ENCODE assay signal across 29 cellular contexts in the genomic region with DNA sequence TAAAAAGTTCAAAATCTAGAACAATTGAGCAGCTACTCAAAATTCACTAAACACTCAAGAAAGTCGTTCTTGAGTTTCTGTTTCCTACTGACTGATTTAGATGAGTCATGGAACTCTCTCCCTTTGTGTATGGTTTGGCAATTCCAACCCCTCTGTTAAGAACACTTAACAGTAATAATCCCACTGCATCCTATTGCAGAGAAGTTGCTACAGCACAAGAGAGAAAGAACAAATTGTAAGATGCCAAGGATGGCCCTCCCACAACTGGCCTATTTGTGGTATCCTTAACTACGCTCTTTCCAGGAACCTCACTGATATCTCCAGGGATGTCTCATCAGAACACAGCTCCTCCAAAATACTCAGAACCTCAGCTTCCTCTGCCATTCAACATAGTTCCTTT.
DNase-seq lines count a peak whose midpoint lies in the region; ATAC-seq and TF ChIP-seq lines count a peak whose summit lies in the region.
"Had no signal": no experiment of that assay in that cellular context is flagged by ENCODE, and none has a peak within 500 bp of the region (broad histone marks: within the 10 kb centered on the region; RNA-seq: fewer than 3 reads in every experiment).

No MANE protein-coding gene starts in this region.

- DNase-seq in MCF 10A (ENCODE audit: unreplicated experiment) (peak; percentile 45), breast epithelium (ENCODE audit: low spot score in 2 of 2) (no peak), mammary epithelial cell (peak; percentile 6), fibroblast of villous mesenchyme (ENCODE audit: low read depth) (peak; percentile 2), superior temporal gyrus (ENCODE audit: extremely low spot score) (peak; percentile 25), Right ventricle myocardium superior (no peak), foreskin melanocyte (no peak), Right ventricle myocardium inferior (ENCODE audit: missing footprints) (no peak)
- DNase-seq: activated CD4-positive, alpha-beta T cell treated with anti-CD3 and anti-CD28 coated beads, Interleukin-2, amount 50 U/mL, for 48 hours; activated CD4-positive, CD25-positive, alpha-beta regulatory T cell treated with anti-CD3 and anti-CD28 coated beads, Interleukin-2, amount 50 U/mL, for 72 hours; activated naive CD8-positive, alpha-beta T cell treated with anti-CD3 and anti-CD28 coated beads, Interleukin-2, amount 50 U/mL, for 24 hours; activated T-cell treated with anti-CD3 and anti-CD28 coated beads, Interleukin-2, amount 50 U/mL, for 48 hours; CD4-positive, alpha-beta memory T cell; dorsolateral prefrontal cortex; heart right ventricle; MM.1S; naive thymus-derived CD8-positive, alpha-beta T cell; NCI-H2029 treated with DMSO at 0.1 percent for 48 hours; NCI-H2227 treated with DMSO at 0.1 percent for 48 hours; NCI-H526 treated with DMSO at 0.1 percent for 48 hours; NK-92 treated with Interleukin-12 subunit alpha and Interleukin-12 subunit beta, amount 100 ng/mL, for 24 hours; nucleus accumbens; PC-3; stimulated activated naive CD8-positive, alpha-beta T cell treated with anti-CD3 and anti-CD28 coated beads, Interleukin-15, Interleukin-2, amounts not matched to agents 100 U/mL and 50 U/mL, for 24 hours had no signal

- H3K4me1 ChIP-seq in breast epithelium (no peaks in the 10 kb centered on the region), mammary epithelial cell (ENCODE audit: insufficient read depth, low read length) (no peaks in the 10 kb centered on the region)
- H3K4me1 ChIP-seq: heart right ventricle had no signal

- in situ Hi-C loops in mammary epithelial cell (cut with MboI; ENCODE audit: low sequenced_read_pairs in 2 of 2): loop anchor here (25.0 kb wide), 2 partner anchors 704 to 879 kb away; no protein-coding TSS in a partner anchor

- ATAC-seq in Right ventricle myocardium superior (ENCODE audit: poor library complexity) (no peak), Right ventricle myocardium inferior (no peak)
- ATAC-seq: activated naive CD8-positive, alpha-beta T cell treated with anti-CD3 and anti-CD28 coated beads, Interleukin-2, amount 50 U/mL, for 24 hours; heart right ventricle; K562; naive thymus-derived CD8-positive, alpha-beta T cell; PC-3; SK-N-SH treated with all-trans-retinoic acid at 6 μM for 48 hours; stimulated activated naive CD8-positive, alpha-beta T cell treated with anti-CD3 and anti-CD28 coated beads, Interleukin-15, Interleukin-2, amounts not matched to agents 100 U/mL and 50 U/mL, for 24 hours had no signal

- WGBS in mammary epithelial cell (ENCODE audit: low coverage, missing lambda C conversion rate): 100% methylated on average over 2 of the region's 2 CpGs

- H3K9ac ChIP-seq in mammary epithelial cell (ENCODE audit: insufficient read depth, low read length): no peak overlapping the region

- no peaks in the 10 kb centered on the region for H3K4me1 Mint-ChIP-seq in MCF 10A (ENCODE audit: insufficient read depth, unreplicated experiment)
- H3K4me1 Mint-ChIP-seq: activated naive CD8-positive, alpha-beta T cell treated with anti-CD3 and anti-CD28 coated beads, Interleukin-2, amount 50 U/mL, for 24 hours; CD4-positive, alpha-beta memory T cell; naive thymus-derived CD8-positive, alpha-beta T cell had no signal

- no peak for TF ChIP-seq CTCF in MCF 10A (IDR thresholded peaks at IDR 0.05; ENCODE audit: unreplicated experiment)
- TF ChIP-seq CTCF in breast epithelium (IDR thresholded peaks at IDR 0.05): no peak
- no peak for TF ChIP-seq CTCF in mammary epithelial cell (conservative IDR thresholded peaks at IDR 0.05 in 1 of 2, IDR thresholded peaks at IDR 0.05 in 1 of 2; ENCODE audit: extremely low read depth in 1 of 2, insufficient read depth in 1 of 2, low read depth in 1 of 2, low read length in 2 of 2)
- no peak for TF ChIP-seq CTCF in fibroblast of villous mesenchyme (IDR thresholded peaks at IDR 0.05; ENCODE audit: insufficient read depth, low read depth, low read length)

- H3K27ac Mint-ChIP-seq in MCF 10A (ENCODE audit: low read depth, unreplicated experiment): no peak overlapping the region
- H3K27ac Mint-ChIP-seq: activated naive CD8-positive, alpha-beta T cell treated with anti-CD3 and anti-CD28 coated beads, Interleukin-2, amount 50 U/mL, for 24 hours; brain; CD4-positive, alpha-beta memory T cell; naive thymus-derived CD8-positive, alpha-beta T cell; T-helper 1 cell treated with Interleukin-12 subunit alpha and Interleukin-12 subunit beta and Interleukin-4 antibody, amounts not matched to agents 30 μg/mL and 1 μg/mL, for 36 hours had no signal

- BruUV-seq in MCF 10A (replicated peaks; lab: Mats Ljungman, UMichigan) (no TSS peak), mammary epithelial cell (replicated peaks; lab: Mats Ljungman, UMichigan) (no TSS peak)

- dilution Hi-C loops in mammary epithelial cell (cut with HindIII; ENCODE audit: low sequenced_read_pairs): no loop called here

- H3K79me2 ChIP-seq in mammary epithelial cell (ENCODE audit: insufficient read depth, low read length): no peaks in the 10 kb centered on the region

- no peak overlapping the region for H3K4me3 Mint-ChIP-seq in MCF 10A (ENCODE audit: unreplicated experiment)
- H3K4me3 Mint-ChIP-seq: activated naive CD8-positive, alpha-beta T cell treated with anti-CD3 and anti-CD28 coated beads, Interleukin-2, amount 50 U/mL, for 24 hours; brain; CD4-positive, alpha-beta memory T cell; naive thymus-derived CD8-positive, alpha-beta T cell; T-helper 1 cell treated with Interleukin-12 subunit alpha and Interleukin-12 subunit beta and Interleukin-4 antibody, amounts not matched to agents 30 μg/mL and 1 μg/mL, for 36 hours had no signal

- H3K27me3 ChIP-seq in breast epithelium (no peaks in the 10 kb centered on the region), mammary epithelial cell (ENCODE audit: insufficient read depth, low read length) (no peaks in the 10 kb centered on the region)
- H3K27me3 ChIP-seq: heart right ventricle had no signal

- H3K9me3 Mint-ChIP-seq in MCF 10A (ENCODE audit: unreplicated experiment): no peaks in the 10 kb centered on the region
- H3K9me3 Mint-ChIP-seq: brain; T-helper 1 cell treated with Interleukin-12 subunit alpha and Interleukin-12 subunit beta and Interleukin-4 antibody, amounts not matched to agents 30 μg/mL and 1 μg/mL, for 36 hours had no signal

- no peaks in the 10 kb centered on the region for H4K20me1 ChIP-seq in mammary epithelial cell (ENCODE audit: insufficient read depth, low read length)

- H3K36me3 Mint-ChIP-seq in MCF 10A (ENCODE audit: insufficient read depth, unreplicated experiment): no peaks in the 10 kb centered on the region
- H3K36me3 Mint-ChIP-seq: brain; CD4-positive, alpha-beta memory T cell; naive thymus-derived CD8-positive, alpha-beta T cell had no signal

- H3K4me3 ChIP-seq in breast epithelium (no peak overlapping the region), mammary epithelial cell (replicated peaks in 1 of 3; ENCODE audit: insufficient read depth in 1 of 3, low read depth in 2 of 3, low read length in 3 of 3) (no peak overlapping the region), fibroblast of villous mesenchyme (ENCODE audit: low read depth, low read length) (no peak overlapping the region)
- H3K4me3 ChIP-seq: dorsolateral prefrontal cortex, heart right ventricle, K562 had no signal

- no peak overlapping the region for H2AFZ ChIP-seq in mammary epithelial cell (ENCODE audit: low read depth, low read length)

- H3K27me3 Mint-ChIP-seq in MCF 10A (ENCODE audit: insufficient read depth, unreplicated experiment): no peaks in the 10 kb centered on the region
- H3K27me3 Mint-ChIP-seq: activated naive CD8-positive, alpha-beta T cell treated with anti-CD3 and anti-CD28 coated beads, Interleukin-2, amount 50 U/mL, for 24 hours; CD4-positive, alpha-beta memory T cell; naive thymus-derived CD8-positive, alpha-beta T cell had no signal

- H3K36me3 ChIP-seq in breast epithelium (no peaks in the 10 kb centered on the region), mammary epithelial cell (ENCODE audit: insufficient read depth, low read length) (no peaks in the 10 kb centered on the region)
- H3K36me3 ChIP-seq: heart right ventricle had no signal

- no peak overlapping the region for H3K4me2 ChIP-seq in mammary epithelial cell (ENCODE audit: insufficient read depth, low read depth, low read length)

- POLR2A ChIA-PET in MCF 10A (lab: Yijun Ruan, JAX): interaction anchor here (0.6 kb wide), 1 partner anchor 1715 kb away, joined by 3 read pairs; no protein-coding TSS in a partner anchor

- no peak overlapping the region for H3K27ac ChIP-seq in breast epithelium
- no peak overlapping the region for H3K27ac ChIP-seq in mammary epithelial cell (ENCODE audit: insufficient read depth, low read depth, low read length)
- H3K27ac ChIP-seq: 22Rv1, dorsolateral prefrontal cortex, heart right ventricle had no signal

- H3K9me3 ChIP-seq in breast epithelium: no peaks in the 10 kb centered on the region
- H3K9me3 ChIP-seq in mammary epithelial cell (replicated peaks; ENCODE audit: insufficient read depth, low read length): no peaks in the 10 kb centered on the region
- H3K9me3 ChIP-seq: heart right ventricle had no signal

- intact Hi-C loops in MCF 10A (cut with micrococcal nuclease) (loop anchor here (10.0 kb wide), 1 partner anchor 1263 kb away; no protein-coding TSS in a partner anchor), breast epithelium (cut with DNase I; ENCODE audit: low total_unique reads) (loop anchor here (2.0 kb wide), 1 partner anchor 61 kb away; no protein-coding TSS in a partner anchor), mammary epithelial cell (cut with micrococcal nuclease) (no loop called here), Right ventricle myocardium superior (cut with DNase I) (no loop called here), Right ventricle myocardium inferior (cut with DNase I) (no loop called here)

- CTCF ChIA-PET in MCF 10A (lab: Yijun Ruan, JAX): interaction anchor here (1.7 to 2.1 kb wide), 2 partner anchors 10 to 13 kb away, joined by 5 to 6 read pairs; no protein-coding TSS in a partner anchor
- CTCF ChIA-PET in mammary epithelial cell (lab: Charles Lee; ENCODE audit: low non-redundant PET): no interaction called here

- TF ChIP-seq POLR2A in breast epithelium (IDR thresholded peaks at IDR 0.05): no peak

Comparison
In these comparisons a context has a peak if more than half of its experiments do, and no peak if none do; other contexts are left out.
1. DNase-seq: peak in MCF 10A (single experiment), mammary epithelial cell (single experiment), fibroblast of villous mesenchyme (single experiment) and superior temporal gyrus (single experiment); none in breast epithelium (0 of 2), Right ventricle myocardium superior (single experiment), foreskin melanocyte (single experiment) and Right ventricle myocardium inferior (single experiment).
2. intact Hi-C loops: an anchor here in MCF 10A (10.0 kb wide) and breast epithelium (2.0 kb wide); none called in mammary epithelial cell, Right ventricle myocardium superior and Right ventricle myocardium inferior.